Comparison of ENCODE assay signal across 31 cellular contexts in genomic region chr18:75779450-75779849, GRCh38.
"Had no signal": no experiment of that assay in that cellular context is flagged by ENCODE, and none has a peak within 500 bp of the region (broad histone marks: within the 10 kb centered on the region; RNA-seq: fewer than 3 reads in every experiment).

No MANE protein-coding gene starts in this region.

- H3K4me3 ChIP-seq: coronary artery, dorsolateral prefrontal cortex had no signal

- H3K27ac ChIP-seq: brain microvascular endothelial cell, coronary artery, dorsolateral prefrontal cortex, VCaP had no signal

- H3K27ac Mint-ChIP-seq: activated B cell treated with CpG ODN at 0.5 μM for 24 hours; activated CD8-positive, alpha-beta T cell treated with anti-CD3 and anti-CD28 coated beads for 36 hours; activated naive CD4-positive, alpha-beta T cell treated with anti-CD3 and anti-CD28 coated beads, Interleukin-2, amount 10 ng/mL, durations not matched to agents 7 days and 5 days; activated naive CD4-positive, alpha-beta T cell treated with anti-CD3 and anti-CD28 coated beads, Interleukin-2, amount 50 U/mL, for 72 hours; activated naive CD8-positive, alpha-beta T cell treated with anti-CD3 and anti-CD28 coated beads, Interleukin-2, amount 10 ng/mL, durations not matched to agents 7 days and 5 days; activated T-helper 1 cell treated with anti-CD3 and anti-CD28 coated beads, Interleukin-12 subunit alpha, Interleukin-12 subunit beta, Interleukin-2, Interleukin-4 antibody, amounts not matched to agents 30 ng/mL and 10 ng/mL and 1 ng/mL, durations not matched to agents 14 hours and 24 hours and 36 hours; activated T-helper 2 cell treated with anti-CD3 and anti-CD28 coated beads, Interferon-gamma antibody, Interleukin-2, Interleukin-4, amounts not matched to agents 10 μg/mL and 5 μg/mL and 100 μg/mL, durations not matched to agents 14 hours and 24 hours and 36 hours; dendritic cell treated with granulocyte-macrophage colony-stimulating factor and Interleukin-4, amounts not matched to agents 40 ng/mL and 50 ng/mL, for 4 days; endodermal cell had no signal

- ATAC-seq: activated CD4-positive, CD25-positive, alpha-beta regulatory T cell treated with anti-CD3 and anti-CD28 coated beads, Interleukin-2, amount 50 U/mL, for 24 hours; activated CD8-positive, alpha-beta T cell treated with anti-CD3 and anti-CD28 coated beads for 36 hours; activated naive CD4-positive, alpha-beta T cell treated with anti-CD3 and anti-CD28 coated beads, Interleukin-2, amount 50 U/mL, for 72 hours; esophagus mucosa had no signal

- H3K27me3 ChIP-seq: brain microvascular endothelial cell had no signal

- H3K27me3 Mint-ChIP-seq: activated B cell treated with CpG ODN at 0.5 μM for 24 hours had no signal

- H3K36me3 ChIP-seq: brain microvascular endothelial cell had no signal

- FAIRE-seq: astrocyte, bronchial epithelial cell, frontal cortex had no signal

- H3K9me3 Mint-ChIP-seq: activated B cell treated with CpG ODN at 0.5 μM for 24 hours; activated CD8-positive, alpha-beta T cell treated with anti-CD3 and anti-CD28 coated beads for 36 hours; activated naive CD4-positive, alpha-beta T cell treated with anti-CD3 and anti-CD28 coated beads, Interleukin-2, amount 10 ng/mL, durations not matched to agents 7 days and 5 days; activated naive CD4-positive, alpha-beta T cell treated with anti-CD3 and anti-CD28 coated beads, Interleukin-2, amount 50 U/mL, for 72 hours; activated naive CD8-positive, alpha-beta T cell treated with anti-CD3 and anti-CD28 coated beads, Interleukin-2, amount 10 ng/mL, durations not matched to agents 7 days and 5 days; activated T-helper 1 cell treated with anti-CD3 and anti-CD28 coated beads, Interleukin-12 subunit alpha, Interleukin-12 subunit beta, Interleukin-2, Interleukin-4 antibody, amounts not matched to agents 30 ng/mL and 10 ng/mL and 1 ng/mL, durations not matched to agents 14 hours and 24 hours and 36 hours; activated T-helper 2 cell treated with anti-CD3 and anti-CD28 coated beads, Interferon-gamma antibody, Interleukin-2, Interleukin-4, amounts not matched to agents 10 μg/mL and 5 μg/mL and 100 μg/mL, durations not matched to agents 14 hours and 24 hours and 36 hours; central memory CD8-positive, alpha-beta T cell; dendritic cell treated with granulocyte-macrophage colony-stimulating factor and Interleukin-4, amounts not matched to agents 40 ng/mL and 50 ng/mL, for 4 days; endodermal cell had no signal

- DNase-seq: activated B cell treated with CpG ODN at 0.5 μM for 24 hours; activated CD4-positive, alpha-beta T cell treated with anti-CD3 and anti-CD28 coated beads for 48 hours; activated CD4-positive, alpha-beta T cell treated with anti-CD3 and anti-CD28 coated beads, Interleukin-2, amount 50 U/mL, for 1 hour; activated CD4-positive, alpha-beta T cell treated with anti-CD3 and anti-CD28 coated beads, Interleukin-2, amount 50 U/mL, for 48 hours; activated CD8-positive, alpha-beta memory T cell treated with anti-CD3 and anti-CD28 coated beads for 24 hours; activated CD8-positive, alpha-beta T cell treated with anti-CD3 and anti-CD28 coated beads for 36 hours; activated effector memory CD4-positive, alpha-beta T cell treated with anti-CD3 and anti-CD28 coated beads, Interleukin-2, amount 50 U/mL, for 16 hours; activated naive CD4-positive, alpha-beta T cell; activated naive CD4-positive, alpha-beta T cell treated with anti-CD3 and anti-CD28 coated beads, Interleukin-2, amount 10 ng/mL, durations not matched to agents 7 days and 5 days; activated naive CD8-positive, alpha-beta T cell treated with anti-CD3 and anti-CD28 coated beads, Interleukin-2, amount 10 ng/mL, durations not matched to agents 7 days and 5 days; activated T-cell treated with anti-CD3 and anti-CD28 coated beads, Interleukin-2, amount 50 U/mL, for 48 hours; anterior cingulate cortex; brain microvascular endothelial cell; dorsolateral prefrontal cortex; effector memory CD4-positive, alpha-beta T cell; endodermal cell; foreskin fibroblast; head of caudate nucleus; T-helper 2 cell had no signal

- H3K4me3 Mint-ChIP-seq: activated B cell treated with CpG ODN at 0.5 μM for 24 hours; activated CD8-positive, alpha-beta T cell treated with anti-CD3 and anti-CD28 coated beads for 36 hours; activated naive CD4-positive, alpha-beta T cell treated with anti-CD3 and anti-CD28 coated beads, Interleukin-2, amount 10 ng/mL, durations not matched to agents 7 days and 5 days; activated naive CD8-positive, alpha-beta T cell treated with anti-CD3 and anti-CD28 coated beads, Interleukin-2, amount 10 ng/mL, durations not matched to agents 7 days and 5 days; activated T-helper 1 cell treated with anti-CD3 and anti-CD28 coated beads, Interleukin-12 subunit alpha, Interleukin-12 subunit beta, Interleukin-2, Interleukin-4 antibody, amounts not matched to agents 30 ng/mL and 10 ng/mL and 1 ng/mL, durations not matched to agents 14 hours and 24 hours and 36 hours; central memory CD8-positive, alpha-beta T cell; dendritic cell treated with granulocyte-macrophage colony-stimulating factor and Interleukin-4, amounts not matched to agents 40 ng/mL and 50 ng/mL, for 4 days; endodermal cell had no signal

- H3K4me1 Mint-ChIP-seq: activated B cell treated with CpG ODN at 0.5 μM for 24 hours; activated naive CD4-positive, alpha-beta T cell treated with anti-CD3 and anti-CD28 coated beads, Interleukin-2, amount 10 ng/mL, durations not matched to agents 7 days and 5 days; activated naive CD8-positive, alpha-beta T cell treated with anti-CD3 and anti-CD28 coated beads, Interleukin-2, amount 10 ng/mL, durations not matched to agents 7 days and 5 days; central memory CD8-positive, alpha-beta T cell; endodermal cell had no signal

- H3K36me3 Mint-ChIP-seq: activated naive CD4-positive, alpha-beta T cell treated with anti-CD3 and anti-CD28 coated beads, Interleukin-2, amount 10 ng/mL, durations not matched to agents 7 days and 5 days; activated naive CD4-positive, alpha-beta T cell treated with anti-CD3 and anti-CD28 coated beads, Interleukin-2, amount 50 U/mL, for 72 hours; activated naive CD8-positive, alpha-beta T cell treated with anti-CD3 and anti-CD28 coated beads, Interleukin-2, amount 10 ng/mL, durations not matched to agents 7 days and 5 days had no signal
